Comparison of ENCODE assay signal across 8 cellular contexts in genomic region chr3:126355777-126356372, GRCh38. TPM values are rescaled to one million over a fixed set of nuclear protein-coding genes. Genes with fewer than 3 reads are reported as not detected.
A peak's percentile ranks its signal among the peaks of the same experiment; 100 is the strongest.
DNase-seq lines count a peak whose midpoint lies in the region; ATAC-seq and TF ChIP-seq lines count a peak whose summit lies in the region.

No MANE protein-coding gene starts in this region.

- H3K27me3 Mint-ChIP-seq in HFFc6 (ENCODE audit: insufficient read depth) = peaks cover 22% of the 10 kb centered on the region

- no peaks in the 10 kb centered on the region for H3K9me3 Mint-ChIP-seq in HFFc6

- H3K4me2 ChIP-seq in fibroblast of lung (ENCODE audit: extremely low read depth, insufficient read depth, low read length) = peak overlapping the region; percentile 84

- H3K27ac ChIP-seq in fibroblast of lung (ENCODE audit: insufficient read depth, low read length) (no peak overlapping the region), upper lobe of right lung (peak overlapping the region; percentile 87)

- peak; percentile 98 for DNase-seq in BE2C
- DNase-seq in HFFc6 = peak; percentile 43
- peak; percentile 52 to 96 for DNase-seq in fibroblast of lung (ENCODE audit: low read depth in 2 of 2)
- peak; percentile 97 for DNase-seq in upper lobe of right lung
- no peak for DNase-seq in NK-92 (lab: John Stamatoyannopoulos, UW; ENCODE audit: unreplicated experiment)

- ATAC-seq in upper lobe of right lung = peak; percentile 87
- ATAC-seq in GM18520 (IDR thresholded peaks at IDR 0.05; ENCODE audit: unreplicated experiment) = no peak

- H3K27me3 ChIP-seq in BE2C (peaks cover 3% of the 10 kb centered on the region; the same call in 1 of the 2 replicates), fibroblast of lung (ENCODE audit: control insufficient read depth, insufficient read depth, low read length) (peaks cover 20% of the 10 kb centered on the region), mucosa of stomach (ENCODE audit: control insufficient read depth, insufficient read depth, low read length) (peaks cover 31% of the 10 kb centered on the region), upper lobe of right lung (no peaks in the 10 kb centered on the region)

- H3K27ac Mint-ChIP-seq in HFFc6 = peak overlapping the region; percentile 51; the same call in 1 of the 2 replicates

- no peak for TF ChIP-seq CTCF in BE2C (IDR thresholded peaks at IDR 0.05; ENCODE audit: low read depth, low read length)
- TF ChIP-seq CTCF in HFFc6 (IDR thresholded peaks at IDR 0.05) = no peak
- no peak for TF ChIP-seq CTCF in WI38 (IDR thresholded peaks at IDR 0.05; ENCODE audit: low read depth, low read length)
- TF ChIP-seq CTCF in fibroblast of lung (conservative IDR thresholded peaks at IDR 0.05 in 1 of 2, IDR thresholded peaks at IDR 0.05 in 1 of 2; ENCODE audit: low read depth in 1 of 2, low read length in 2 of 2) = no peak
- TF ChIP-seq CTCF in upper lobe of right lung (IDR thresholded peaks at IDR 0.05) = no peak

- H3K9ac ChIP-seq in fibroblast of lung (ENCODE audit: insufficient read depth, low read length) (peak overlapping the region; percentile 13), mucosa of stomach (ENCODE audit: low read length) (peak overlapping the region; percentile 49)

- peak overlapping the region; percentile 85 for H3K4me3 Mint-ChIP-seq in HFFc6

- H3K4me1 ChIP-seq in BE2C (peaks cover 8% of the 10 kb centered on the region), fibroblast of lung (ENCODE audit: control insufficient read depth, extremely low read depth, insufficient read depth, low read length) (peaks cover 6% of the 10 kb centered on the region), mucosa of stomach (ENCODE audit: control insufficient read depth, insufficient read depth, low read length) (peaks cover 14% of the 10 kb centered on the region), upper lobe of right lung (peaks cover 40% of the 10 kb centered on the region)

- intact Hi-C loops in upper lobe of right lung (cut with DNase I) = no loop called here

- H3K4me3 ChIP-seq in BE2C (ENCODE audit: low read depth, low read length) (peak overlapping the region; percentile 87), WI38 (ENCODE audit: low read depth, low read length) (peak overlapping the region; percentile 49), fibroblast of lung (replicated peaks in 1 of 4; ENCODE audit: control extremely low read depth in 1 of 4, insufficient read depth in 1 of 4, low read depth in 3 of 4, low read length in 4 of 4) (peak overlapping the region; percentile 30 to 69 (median 46)), mucosa of stomach (ENCODE audit: low read length) (peak overlapping the region; percentile 9), upper lobe of right lung (peak overlapping the region; percentile 68)

- H2AFZ ChIP-seq in fibroblast of lung (ENCODE audit: low read length) = peak overlapping the region; percentile 40

- no peaks in the 10 kb centered on the region for H3K36me3 ChIP-seq in BE2C
- no peaks in the 10 kb centered on the region for H3K36me3 ChIP-seq in fibroblast of lung (ENCODE audit: control insufficient read depth, insufficient read depth, low read length)
- H3K36me3 ChIP-seq in mucosa of stomach (ENCODE audit: control insufficient read depth, insufficient read depth, low read length) = no peaks in the 10 kb centered on the region
- peaks cover 19% of the 10 kb centered on the region for H3K36me3 ChIP-seq in upper lobe of right lung

- no peaks in the 10 kb centered on the region for H3K36me3 Mint-ChIP-seq in HFFc6 (ENCODE audit: low read depth)

- H3K9me3 ChIP-seq in BE2C (no peaks in the 10 kb centered on the region), fibroblast of lung (ENCODE audit: control insufficient read depth, insufficient read depth, low read depth, low read length) (no peaks in the 10 kb centered on the region), mucosa of stomach (ENCODE audit: control insufficient read depth, low read length) (no peaks in the 10 kb centered on the region), upper lobe of right lung (no peaks in the 10 kb centered on the region)

- no peaks in the 10 kb centered on the region for H3K79me2 ChIP-seq in fibroblast of lung (ENCODE audit: control insufficient read depth, insufficient read depth, low read length)

- H3K4me1 Mint-ChIP-seq in HFFc6 (ENCODE audit: low read depth) = peaks cover 16% of the 10 kb centered on the region

- no peaks in the 10 kb centered on the region for H4K20me1 ChIP-seq in fibroblast of lung (ENCODE audit: control insufficient read depth, extremely low read depth, insufficient read depth, low read length)

RNA-seq across cellular contexts. Expression of gene KLF15, which starts 1.3 kb away (rescaled TPM):
- polyA plus RNA-seq in BE2C (2012; ENCODE audit: insufficient read depth, insufficient read length, low read depth) = 6.6 TPM
- 1 to 10 TPM in 2 of 6 experiments, under 1 TPM in 4; 0.63 to 1.2 (median 0.81) TPM for total RNA-seq in HFFc6 (2021; fragmentation: NEBNext Ultra II Directional; extraction: Animal tissue kit (Norgen Biotek cat#: 25700))
- 4.1 and 6.4 TPM in 2 replicates for total RNA-seq in fibroblast of lung
- polyA plus RNA-seq in fibroblast of lung = 0.15 and 1.0 TPM in 2 replicates
- polyA plus RNA-seq in fibroblast of lung (2012) = 0.22 and 1.2 TPM in 2 replicates
- 0.37 TPM in 1 of 2 replicates, not detected in the other for polyA minus RNA-seq in fibroblast of lung (ENCODE audit: low replicate concordance)
- 44.6 TPM for total RNA-seq in upper lobe of right lung

RNA-seq across cellular contexts. Expression of gene CFAP100, which starts 38.8 kb away (rescaled TPM):
- polyA plus RNA-seq in BE2C (2012; ENCODE audit: insufficient read depth, insufficient read length, low read depth) = not detected
- total RNA-seq in HFFc6 (2021; fragmentation: NEBNext Ultra II Directional; extraction: Animal tissue kit (Norgen Biotek cat#: 25700)) = not detected
- total RNA-seq in fibroblast of lung = not detected in 2 replicates
- polyA plus RNA-seq in fibroblast of lung = not detected in 2 replicates
- polyA plus RNA-seq in fibroblast of lung (2012) = not detected in 2 replicates
- not detected in 2 replicates for polyA minus RNA-seq in fibroblast of lung (ENCODE audit: low replicate concordance)
- not detected for total RNA-seq in upper lobe of right lung

Comparison
In these comparisons a context has a peak if more than half of its experiments do, and no peak if none do; other contexts are left out.
1. H3K4me3 ChIP-seq: peak in every context shown above with its lines; median percentile 87 in BE2C; 68 in upper lobe of right lung; 49 in WI38; 46 in fibroblast of lung; 9 in mucosa of stomach.